Comparison of ENCODE assay signal across 1 cellular context in the genomic region with DNA sequence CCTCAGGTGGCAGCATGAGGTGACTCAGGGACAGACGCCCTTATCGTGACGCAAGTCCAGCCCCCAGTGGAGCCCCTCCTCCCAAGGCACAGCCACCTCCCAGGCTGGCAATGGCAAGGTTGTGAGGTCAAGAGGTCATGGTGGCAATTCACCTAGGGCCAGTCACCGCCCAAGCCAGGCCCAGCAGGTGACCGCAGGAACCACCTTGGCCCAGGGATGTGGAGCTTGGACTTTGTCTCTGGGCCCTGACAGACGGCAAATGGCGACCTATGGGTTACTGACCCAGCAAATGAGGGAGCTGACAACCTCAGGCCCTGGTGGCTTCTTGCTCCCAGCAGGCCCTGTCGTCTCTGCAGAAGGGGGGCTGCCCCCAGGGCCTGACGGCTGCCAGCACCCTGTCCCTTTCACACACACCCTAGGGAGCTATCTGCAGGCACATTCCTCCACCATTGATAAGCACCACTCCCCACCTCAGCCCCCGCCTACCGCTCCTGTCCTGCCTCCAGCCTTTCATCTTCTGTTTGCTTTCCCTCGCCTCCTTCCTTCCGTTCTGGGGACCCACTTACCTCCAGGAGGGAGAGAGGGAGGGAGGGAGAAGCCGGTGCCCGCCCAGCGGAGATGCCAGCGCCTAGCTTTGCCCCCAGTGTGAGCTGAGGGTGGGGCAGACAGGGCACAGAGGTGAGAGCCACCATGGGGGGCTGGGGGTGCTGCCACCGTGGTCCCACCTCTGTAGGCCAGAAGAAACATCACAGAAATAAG.
TF ChIP-seq lines count a peak whose summit lies in the region.

No MANE protein-coding gene starts in this region.

TF ChIP-seq in HEK293, 187 proteins besides CTCF, POLR2A, EP300 and RAD21 (continued from another document):
- TF ChIP-seq, protein P1, sequence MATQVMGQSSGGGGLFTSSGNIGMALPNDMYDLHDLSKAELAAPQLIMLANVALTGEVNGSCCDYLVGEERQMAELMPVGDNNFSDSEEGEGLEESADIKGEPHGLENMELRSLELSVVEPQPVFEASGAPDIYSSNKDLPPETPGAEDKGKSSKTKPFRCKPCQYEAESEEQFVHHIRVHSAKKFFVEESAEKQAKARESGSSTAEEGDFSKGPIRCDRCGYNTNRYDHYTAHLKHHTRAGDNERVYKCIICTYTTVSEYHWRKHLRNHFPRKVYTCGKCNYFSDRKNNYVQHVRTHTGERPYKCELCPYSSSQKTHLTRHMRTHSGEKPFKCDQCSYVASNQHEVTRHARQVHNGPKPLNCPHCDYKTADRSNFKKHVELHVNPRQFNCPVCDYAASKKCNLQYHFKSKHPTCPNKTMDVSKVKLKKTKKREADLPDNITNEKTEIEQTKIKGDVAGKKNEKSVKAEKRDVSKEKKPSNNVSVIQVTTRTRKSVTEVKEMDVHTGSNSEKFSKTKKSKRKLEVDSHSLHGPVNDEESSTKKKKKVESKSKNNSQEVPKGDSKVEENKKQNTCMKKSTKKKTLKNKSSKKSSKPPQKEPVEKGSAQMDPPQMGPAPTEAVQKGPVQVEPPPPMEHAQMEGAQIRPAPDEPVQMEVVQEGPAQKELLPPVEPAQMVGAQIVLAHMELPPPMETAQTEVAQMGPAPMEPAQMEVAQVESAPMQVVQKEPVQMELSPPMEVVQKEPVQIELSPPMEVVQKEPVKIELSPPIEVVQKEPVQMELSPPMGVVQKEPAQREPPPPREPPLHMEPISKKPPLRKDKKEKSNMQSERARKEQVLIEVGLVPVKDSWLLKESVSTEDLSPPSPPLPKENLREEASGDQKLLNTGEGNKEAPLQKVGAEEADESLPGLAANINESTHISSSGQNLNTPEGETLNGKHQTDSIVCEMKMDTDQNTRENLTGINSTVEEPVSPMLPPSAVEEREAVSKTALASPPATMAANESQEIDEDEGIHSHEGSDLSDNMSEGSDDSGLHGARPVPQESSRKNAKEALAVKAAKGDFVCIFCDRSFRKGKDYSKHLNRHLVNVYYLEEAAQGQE (tag by site-specific recombination; IDR thresholded peaks at IDR 0.05): no peak
- TF ChIP-seq ZNF423 (tag by site-specific recombination; IDR thresholded peaks at IDR 0.05): 0 out of 2 replicates have a peak, but pooled peaks have one; percentile 33
- TF ChIP-seq, protein P2, sequence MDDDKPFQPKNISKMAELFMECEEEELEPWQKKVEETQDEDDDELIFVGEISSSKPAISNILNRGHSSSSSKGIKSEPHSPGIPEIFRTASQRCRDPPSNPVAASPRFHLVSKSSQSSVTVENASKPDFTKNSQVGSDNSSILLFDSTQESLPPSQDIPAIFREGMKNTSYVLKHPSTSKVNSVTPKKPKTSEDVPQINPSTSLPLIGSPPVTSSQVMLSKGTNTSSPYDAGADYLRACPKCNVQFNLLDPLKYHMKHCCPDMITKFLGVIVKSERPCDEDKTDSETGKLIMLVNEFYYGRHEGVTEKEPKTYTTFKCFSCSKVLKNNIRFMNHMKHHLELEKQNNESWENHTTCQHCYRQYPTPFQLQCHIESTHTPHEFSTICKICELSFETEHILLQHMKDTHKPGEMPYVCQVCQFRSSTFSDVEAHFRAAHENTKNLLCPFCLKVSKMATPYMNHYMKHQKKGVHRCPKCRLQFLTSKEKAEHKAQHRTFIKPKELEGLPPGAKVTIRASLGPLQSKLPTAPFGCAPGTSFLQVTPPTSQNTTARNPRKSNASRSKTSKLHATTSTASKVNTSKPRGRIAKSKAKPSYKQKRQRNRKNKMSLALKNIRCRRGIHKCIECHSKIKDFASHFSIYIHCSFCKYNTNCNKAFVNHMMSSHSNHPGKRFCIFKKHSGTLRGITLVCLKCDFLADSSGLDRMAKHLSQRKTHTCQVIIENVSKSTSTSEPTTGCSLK (tag by site-specific recombination; IDR thresholded peaks at IDR 0.05): no peak
- TF ChIP-seq, protein P3, sequence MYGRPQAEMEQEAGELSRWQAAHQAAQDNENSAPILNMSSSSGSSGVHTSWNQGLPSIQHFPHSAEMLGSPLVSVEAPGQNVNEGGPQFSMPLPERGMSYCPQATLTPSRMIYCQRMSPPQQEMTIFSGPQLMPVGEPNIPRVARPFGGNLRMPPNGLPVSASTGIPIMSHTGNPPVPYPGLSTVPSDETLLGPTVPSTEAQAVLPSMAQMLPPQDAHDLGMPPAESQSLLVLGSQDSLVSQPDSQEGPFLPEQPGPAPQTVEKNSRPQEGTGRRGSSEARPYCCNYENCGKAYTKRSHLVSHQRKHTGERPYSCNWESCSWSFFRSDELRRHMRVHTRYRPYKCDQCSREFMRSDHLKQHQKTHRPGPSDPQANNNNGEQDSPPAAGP (tag by site-specific recombination; IDR thresholded peaks at IDR 0.05): peak; percentile 81
- no peak for TF ChIP-seq ZNF501 (tag by site-specific recombination; IDR thresholded peaks at IDR 0.05)
- TF ChIP-seq, protein P4, sequence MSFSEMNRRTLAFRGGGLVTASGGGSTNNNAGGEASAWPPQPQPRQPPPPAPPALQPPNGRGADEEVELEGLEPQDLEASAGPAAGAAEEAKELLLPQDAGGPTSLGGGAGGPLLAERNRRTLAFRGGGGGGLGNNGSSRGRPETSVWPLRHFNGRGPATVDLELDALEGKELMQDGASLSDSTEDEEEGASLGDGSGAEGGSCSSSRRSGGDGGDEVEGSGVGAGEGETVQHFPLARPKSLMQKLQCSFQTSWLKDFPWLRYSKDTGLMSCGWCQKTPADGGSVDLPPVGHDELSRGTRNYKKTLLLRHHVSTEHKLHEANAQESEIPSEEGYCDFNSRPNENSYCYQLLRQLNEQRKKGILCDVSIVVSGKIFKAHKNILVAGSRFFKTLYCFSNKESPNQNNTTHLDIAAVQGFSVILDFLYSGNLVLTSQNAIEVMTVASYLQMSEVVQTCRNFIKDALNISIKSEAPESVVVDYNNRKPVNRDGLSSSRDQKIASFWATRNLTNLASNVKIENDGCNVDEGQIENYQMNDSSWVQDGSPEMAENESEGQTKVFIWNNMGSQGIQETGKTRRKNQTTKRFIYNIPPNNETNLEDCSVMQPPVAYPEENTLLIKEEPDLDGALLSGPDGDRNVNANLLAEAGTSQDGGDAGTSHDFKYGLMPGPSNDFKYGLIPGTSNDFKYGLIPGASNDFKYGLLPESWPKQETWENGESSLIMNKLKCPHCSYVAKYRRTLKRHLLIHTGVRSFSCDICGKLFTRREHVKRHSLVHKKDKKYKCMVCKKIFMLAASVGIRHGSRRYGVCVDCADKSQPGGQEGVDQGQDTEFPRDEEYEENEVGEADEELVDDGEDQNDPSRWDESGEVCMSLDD (tag by site-specific recombination; IDR thresholded peaks at IDR 0.05): no peak
- TF ChIP-seq SCRT2 (tag by site-specific recombination; IDR thresholded peaks at IDR 0.05): 0 out of 2 replicates have a peak, but pooled peaks have one; percentile 8
- peak; percentile 82 for TF ChIP-seq EGR2 (tag by site-specific recombination; IDR thresholded peaks at IDR 0.05; ENCODE audit: low read depth)
- no peak for TF ChIP-seq ZBTB1 (tag by site-specific recombination; IDR thresholded peaks at IDR 0.05)
- TF ChIP-seq ZNF426 (tag by site-specific recombination; IDR thresholded peaks at IDR 0.05): no peak
- peak; percentile 90 for TF ChIP-seq OSR2 (tag by site-specific recombination; IDR thresholded peaks at IDR 0.05)
- no peak for TF ChIP-seq BCL11B (tag by site-specific recombination; IDR thresholded peaks at IDR 0.05; ENCODE audit: low read depth)
- TF ChIP-seq ZNF610 (tag by site-specific recombination; IDR thresholded peaks at IDR 0.05; ENCODE audit: borderline replicate concordance): no peak
- TF ChIP-seq SCRT1 (tag by site-specific recombination; IDR thresholded peaks at IDR 0.05; ENCODE audit: borderline replicate concordance): no peak
- TF ChIP-seq, protein P5, sequence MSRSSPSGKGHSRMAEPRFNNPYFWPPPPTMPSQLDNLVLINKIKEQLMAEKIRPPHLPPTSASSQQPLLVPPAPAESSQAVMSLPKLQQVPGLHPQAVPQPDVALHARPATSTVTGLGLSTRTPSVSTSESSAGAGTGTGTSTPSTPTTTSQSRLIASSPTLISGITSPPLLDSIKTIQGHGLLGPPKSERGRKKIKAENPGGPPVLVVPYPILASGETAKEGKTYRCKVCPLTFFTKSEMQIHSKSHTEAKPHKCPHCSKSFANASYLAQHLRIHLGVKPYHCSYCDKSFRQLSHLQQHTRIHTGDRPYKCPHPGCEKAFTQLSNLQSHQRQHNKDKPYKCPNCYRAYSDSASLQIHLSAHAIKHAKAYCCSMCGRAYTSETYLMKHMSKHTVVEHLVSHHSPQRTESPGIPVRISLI (tag by site-specific recombination; IDR thresholded peaks at IDR 0.05): no peak
- TF ChIP-seq KLF9 (tag by site-specific recombination; IDR thresholded peaks at IDR 0.05; ENCODE audit: low read depth): no peak
- TF ChIP-seq, protein P6, sequence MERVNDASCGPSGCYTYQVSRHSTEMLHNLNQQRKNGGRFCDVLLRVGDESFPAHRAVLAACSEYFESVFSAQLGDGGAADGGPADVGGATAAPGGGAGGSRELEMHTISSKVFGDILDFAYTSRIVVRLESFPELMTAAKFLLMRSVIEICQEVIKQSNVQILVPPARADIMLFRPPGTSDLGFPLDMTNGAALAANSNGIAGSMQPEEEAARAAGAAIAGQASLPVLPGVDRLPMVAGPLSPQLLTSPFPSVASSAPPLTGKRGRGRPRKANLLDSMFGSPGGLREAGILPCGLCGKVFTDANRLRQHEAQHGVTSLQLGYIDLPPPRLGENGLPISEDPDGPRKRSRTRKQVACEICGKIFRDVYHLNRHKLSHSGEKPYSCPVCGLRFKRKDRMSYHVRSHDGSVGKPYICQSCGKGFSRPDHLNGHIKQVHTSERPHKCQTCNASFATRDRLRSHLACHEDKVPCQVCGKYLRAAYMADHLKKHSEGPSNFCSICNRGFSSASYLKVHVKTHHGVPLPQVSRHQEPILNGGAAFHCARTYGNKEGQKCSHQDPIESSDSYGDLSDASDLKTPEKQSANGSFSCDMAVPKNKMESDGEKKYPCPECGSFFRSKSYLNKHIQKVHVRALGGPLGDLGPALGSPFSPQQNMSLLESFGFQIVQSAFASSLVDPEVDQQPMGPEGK (tag by site-specific recombination; IDR thresholded peaks at IDR 0.05): peak; percentile 49; the same call in 1 of the 2 replicates
- no peak for TF ChIP-seq ZNF37A (tag by site-specific recombination; IDR thresholded peaks at IDR 0.05)
- 0 out of 2 replicates have a peak, but pooled peaks have one; percentile 28 for TF ChIP-seq HOXD13 (CRISPR knock-in tag; IDR thresholded peaks at IDR 0.05; ENCODE audit: borderline replicate concordance)
- TF ChIP-seq WT1 (tag by site-specific recombination; IDR thresholded peaks at IDR 0.05): no peak
- TF ChIP-seq, protein P7, sequence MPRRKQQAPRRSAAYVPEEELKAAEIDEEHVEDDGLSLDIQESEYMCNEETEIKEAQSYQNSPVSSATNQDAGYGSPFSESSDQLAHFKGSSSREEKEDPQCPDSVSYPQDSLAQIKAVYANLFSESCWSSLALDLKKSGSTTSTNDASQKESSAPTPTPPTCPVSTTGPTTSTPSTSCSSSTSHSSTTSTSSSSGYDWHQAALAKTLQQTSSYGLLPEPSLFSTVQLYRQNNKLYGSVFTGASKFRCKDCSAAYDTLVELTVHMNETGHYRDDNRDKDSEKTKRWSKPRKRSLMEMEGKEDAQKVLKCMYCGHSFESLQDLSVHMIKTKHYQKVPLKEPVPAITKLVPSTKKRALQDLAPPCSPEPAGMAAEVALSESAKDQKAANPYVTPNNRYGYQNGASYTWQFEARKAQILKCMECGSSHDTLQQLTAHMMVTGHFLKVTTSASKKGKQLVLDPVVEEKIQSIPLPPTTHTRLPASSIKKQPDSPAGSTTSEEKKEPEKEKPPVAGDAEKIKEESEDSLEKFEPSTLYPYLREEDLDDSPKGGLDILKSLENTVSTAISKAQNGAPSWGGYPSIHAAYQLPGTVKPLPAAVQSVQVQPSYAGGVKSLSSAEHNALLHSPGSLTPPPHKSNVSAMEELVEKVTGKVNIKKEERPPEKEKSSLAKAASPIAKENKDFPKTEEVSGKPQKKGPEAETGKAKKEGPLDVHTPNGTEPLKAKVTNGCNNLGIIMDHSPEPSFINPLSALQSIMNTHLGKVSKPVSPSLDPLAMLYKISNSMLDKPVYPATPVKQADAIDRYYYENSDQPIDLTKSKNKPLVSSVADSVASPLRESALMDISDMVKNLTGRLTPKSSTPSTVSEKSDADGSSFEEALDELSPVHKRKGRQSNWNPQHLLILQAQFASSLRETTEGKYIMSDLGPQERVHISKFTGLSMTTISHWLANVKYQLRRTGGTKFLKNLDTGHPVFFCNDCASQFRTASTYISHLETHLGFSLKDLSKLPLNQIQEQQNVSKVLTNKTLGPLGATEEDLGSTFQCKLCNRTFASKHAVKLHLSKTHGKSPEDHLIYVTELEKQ (tag by site-specific recombination; IDR thresholded peaks at IDR 0.05; ENCODE audit: borderline replicate concordance): no peak
- TF ChIP-seq ZNF416 (tag by site-specific recombination; IDR thresholded peaks at IDR 0.05): no peak
- no peak for TF ChIP-seq YY2 (tag by site-specific recombination; IDR thresholded peaks at IDR 0.05)
- peak; percentile 38 for TF ChIP-seq SP2 (tag by site-specific recombination; IDR thresholded peaks at IDR 0.05)
- TF ChIP-seq ZBTB8A (tag by site-specific recombination; IDR thresholded peaks at IDR 0.05): 0 out of 2 replicates have a peak, but pooled peaks have one; percentile 13
- no peak for TF ChIP-seq ZNF394 (tag by site-specific recombination; IDR thresholded peaks at IDR 0.05; ENCODE audit: borderline replicate concordance)
- TF ChIP-seq ZNF184 (tag by site-specific recombination; IDR thresholded peaks at IDR 0.05): no peak
- no peak for TF ChIP-seq ZFP3 (tag by site-specific recombination; IDR thresholded peaks at IDR 0.05; ENCODE audit: low read depth)
- TF ChIP-seq ZFHX2 (tag by site-specific recombination; conservative IDR thresholded peaks at IDR 0.05): peak; percentile 58
- TF ChIP-seq ZNF366 (tag by site-specific recombination; conservative IDR thresholded peaks at IDR 0.05): 0 out of 2 replicates have a peak, but pooled peaks have one; percentile 28
- no peak for TF ChIP-seq ZNF248 (tag by site-specific recombination; IDR thresholded peaks at IDR 0.05)
- TF ChIP-seq, protein P8, sequence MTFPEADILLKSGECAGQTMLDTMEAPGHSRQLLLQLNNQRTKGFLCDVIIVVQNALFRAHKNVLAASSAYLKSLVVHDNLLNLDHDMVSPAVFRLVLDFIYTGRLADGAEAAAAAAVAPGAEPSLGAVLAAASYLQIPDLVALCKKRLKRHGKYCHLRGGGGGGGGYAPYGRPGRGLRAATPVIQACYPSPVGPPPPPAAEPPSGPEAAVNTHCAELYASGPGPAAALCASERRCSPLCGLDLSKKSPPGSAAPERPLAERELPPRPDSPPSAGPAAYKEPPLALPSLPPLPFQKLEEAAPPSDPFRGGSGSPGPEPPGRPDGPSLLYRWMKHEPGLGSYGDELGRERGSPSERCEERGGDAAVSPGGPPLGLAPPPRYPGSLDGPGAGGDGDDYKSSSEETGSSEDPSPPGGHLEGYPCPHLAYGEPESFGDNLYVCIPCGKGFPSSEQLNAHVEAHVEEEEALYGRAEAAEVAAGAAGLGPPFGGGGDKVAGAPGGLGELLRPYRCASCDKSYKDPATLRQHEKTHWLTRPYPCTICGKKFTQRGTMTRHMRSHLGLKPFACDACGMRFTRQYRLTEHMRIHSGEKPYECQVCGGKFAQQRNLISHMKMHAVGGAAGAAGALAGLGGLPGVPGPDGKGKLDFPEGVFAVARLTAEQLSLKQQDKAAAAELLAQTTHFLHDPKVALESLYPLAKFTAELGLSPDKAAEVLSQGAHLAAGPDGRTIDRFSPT (tag by site-specific recombination; IDR thresholded peaks at IDR 0.05): 0 out of 2 replicates have a peak, but pooled peaks have one; percentile 31
